Comparison of ENCODE assay signal across 7 cellular contexts in genomic region chr17:5583426-5584382, GRCh38. TPM values are rescaled to one million over a fixed set of nuclear protein-coding genes. Genes with fewer than 3 reads are reported as not detected.
DNase-seq lines count a peak whose midpoint lies in the region; ATAC-seq, FAIRE-seq and TF ChIP-seq lines count a peak whose summit lies in the region.

No MANE protein-coding gene starts in this region.

- H3K56ac ChIP-seq in H1 (replicated peaks; ENCODE audit: insufficient read length, low read depth, low read length) = no peak overlapping the region

- peaks cover 14% of the 10 kb centered on the region for H3K4me1 ChIP-seq in Karpas-422 (ENCODE audit: low read length)
- H3K4me1 ChIP-seq in H1 (replicated peaks in 1 of 4; ENCODE audit: control insufficient read depth in 3 of 4, insufficient read depth in 4 of 4, low read length in 3 of 4) = peaks cover 0 to 3% (median 0%) of the 10 kb centered on the region in 4 experiments; a peak in 1 of 7 replicates
- H3K4me1 ChIP-seq in prostate gland (replicated peaks) = no peaks in the 10 kb centered on the region

- H2BK5ac ChIP-seq in H1 (ENCODE audit: low read depth, low read length) = no peak overlapping the region

- CTCF ChIA-PET in H1 (lab: Charles Lee; ENCODE audit: partially characterized antibody) = interaction anchor here (0.6 to 1.6 kb wide), 6 partner anchors 9 to 853 kb away, joined by 3 to 9 read pairs (median 4); no protein-coding TSS in a partner anchor

- intact Hi-C loops in prostate gland (cut with DNase I) = no loop called here

- no peak overlapping the region for H4K5ac ChIP-seq in H1 (ENCODE audit: insufficient read length, low read depth, low read length)

- no peak overlapping the region for H4K91ac ChIP-seq in H1 (replicated peaks; ENCODE audit: insufficient read length, low read length)

- H3K23me2 ChIP-seq in H1 (ENCODE audit: low read depth, low read length) = no peaks in the 10 kb centered on the region

- H3K4me2 ChIP-seq in Karpas-422 (ENCODE audit: low read depth, low read length, poor library complexity, severe bottlenecking) (no peak overlapping the region), H1 (ENCODE audit: insufficient read depth in 1 of 2, low read depth in 2 of 2, low read length in 2 of 2) (no peak overlapping the region)

- DNase-seq in Karpas-422 (peak; percentile 9), H1 (ENCODE audit: low read depth in 1 of 2, low spot score in 2 of 2) (no peak), prostate gland (ENCODE audit: low spot score) (no peak), islet precursor cell (no peak), NCI-H774 (lab: John Stamatoyannopoulos, UW) (no peak), kidney tubule cell (ENCODE audit: low spot score) (no peak)

- TF ChIP-seq POLR2A in H1 (IDR thresholded peaks at IDR 0.05; ENCODE audit: control extremely low read depth in 1 of 2, low read depth in 2 of 2, low read length in 2 of 2) = no peak
- TF ChIP-seq POLR2A in prostate gland (IDR thresholded peaks at IDR 0.05) = no peak

- no peak overlapping the region for H3K4me3 ChIP-seq in Karpas-422 (ENCODE audit: low read length)
- no peak overlapping the region for H3K4me3 ChIP-seq in H1 (ENCODE audit: extremely low read depth in 1 of 4, insufficient read depth in 2 of 4, low read depth in 3 of 4, low read length in 4 of 4)
- peak overlapping the region; percentile 21 for H3K4me3 ChIP-seq in prostate gland

- H3K27me3 ChIP-seq in Karpas-422 (ENCODE audit: low read length) (no peaks in the 10 kb centered on the region), H1 (replicated peaks in 1 of 4; ENCODE audit: control insufficient read depth in 3 of 4, extremely low read depth in 1 of 4, insufficient read depth in 3 of 4, low read length in 3 of 4) (no peaks in the 10 kb centered on the region), prostate gland (replicated peaks; ENCODE audit: insufficient read depth) (no peaks in the 10 kb centered on the region)

- no peak for FAIRE-seq in H1 (lab: Jason Lieb, UNC)

- H3K9me2 ChIP-seq in Karpas-422 (replicated peaks; ENCODE audit: insufficient read depth, low read length) = no peaks in the 10 kb centered on the region

- H3K36me3 ChIP-seq in Karpas-422 (ENCODE audit: insufficient read depth, low read length) (no peaks in the 10 kb centered on the region), H1 (ENCODE audit: control insufficient read depth in 2 of 4, insufficient read depth in 4 of 4, low read length in 3 of 4) (no peaks in the 10 kb centered on the region), prostate gland (no peaks in the 10 kb centered on the region)

- no peak overlapping the region for H4K8ac ChIP-seq in H1 (ENCODE audit: extremely low read depth, insufficient read depth, low read length)

- WGBS in H1 (ENCODE audit: extremely low coverage in 1 of 2, insufficient coverage in 1 of 2, insufficient read length in 1 of 2, insufficient replicate concordance in 2 of 2, low coverage in 1 of 2, low lambda C conversion rate in 2 of 2, missing lambda C conversion rate in 1 of 2), 2 experiments = 93% methylated on average over 18 of the region's 21 CpGs; no CpG with 5 or more reads in 1 of the 2 experiments
- 75% methylated on average over 21 of the region's 21 CpGs for WGBS in prostate gland

- H4K20me1 ChIP-seq in Karpas-422 (ENCODE audit: insufficient read depth, low read depth, low read length) (0 out of 2 replicates have a peak, but pooled peaks cover 3% of the 10 kb centered on the region), H1 (replicated peaks in 1 of 2; ENCODE audit: control insufficient read depth in 1 of 2, insufficient read depth in 2 of 2, low read length in 2 of 2) (no peaks in the 10 kb centered on the region)

- no peak overlapping the region for H2BK120ac ChIP-seq in H1 (replicated peaks; ENCODE audit: low read depth, low read length)

- TF ChIP-seq EP300 in H1 (IDR thresholded peaks at IDR 0.05; ENCODE audit: borderline replicate concordance in 1 of 2, low read depth in 2 of 2, low read length in 2 of 2) = no peak

- no peaks in the 10 kb centered on the region for H3K79me2 ChIP-seq in Karpas-422 (ENCODE audit: low read length)
- no peaks in the 10 kb centered on the region for H3K79me2 ChIP-seq in H1 (ENCODE audit: control insufficient read depth in 1 of 2, insufficient read depth in 2 of 2, low read length in 2 of 2)

- no peak overlapping the region for H2BK20ac ChIP-seq in H1 (ENCODE audit: low read length)

- H3K79me1 ChIP-seq in H1 (ENCODE audit: low read depth, low read length) = no peaks in the 10 kb centered on the region

- no peak overlapping the region for H3K4ac ChIP-seq in H1 (replicated peaks; ENCODE audit: insufficient read length, low read depth, low read length)

- H2AK5ac ChIP-seq in H1 (ENCODE audit: low read depth, low read length) = no peak overlapping the region

- no peak overlapping the region for H3K27ac ChIP-seq in Karpas-422 (ENCODE audit: low read length)
- no peak overlapping the region for H3K27ac ChIP-seq in H1 (ENCODE audit: low read depth, low read length)
- peak overlapping the region; percentile 38 to 71 for H3K27ac ChIP-seq in prostate gland

- 0 out of 2 replicates have a peak overlapping the region, but pooled peaks have one; percentile 61 for H2BK15ac ChIP-seq in H1 (ENCODE audit: low read length)

- H2AFZ ChIP-seq in Karpas-422 (ENCODE audit: low read length) (no peak overlapping the region), H1 (ENCODE audit: low read length) (peak overlapping the region; percentile 35; the same call in 1 of the 2 replicates)

- POLR2A ChIA-PET in H1 (lab: Charles Lee; ENCODE audit: partially characterized antibody) = interaction anchor here (0.6 kb wide), 1 partner anchor 67 kb away, joined by 5 read pairs; no protein-coding TSS in a partner anchor

- no peak overlapping the region for H3K9ac ChIP-seq in Karpas-422 (ENCODE audit: low read length)
- H3K9ac ChIP-seq in H1 (replicated peaks in 1 of 4; ENCODE audit: extremely low read depth in 1 of 4, low read depth in 3 of 4, low read length in 3 of 4) = no peak overlapping the region

- no peak overlapping the region for H3K23ac ChIP-seq in H1 (ENCODE audit: insufficient read length)

- no peak overlapping the region for H2BK12ac ChIP-seq in H1 (ENCODE audit: low read depth, low read length)

- H3K9me3 ChIP-seq in Karpas-422 (ENCODE audit: low read length) (no peaks in the 10 kb centered on the region), H1 (ENCODE audit: insufficient read depth in 2 of 2, low read depth in 1 of 2, low read length in 1 of 2) (no peaks in the 10 kb centered on the region), prostate gland (no peaks in the 10 kb centered on the region)

- TF ChIP-seq RAD21 in H1 (IDR thresholded peaks at IDR 0.05 in 1 of 2, conservative IDR thresholded peaks at IDR 0.05 in 1 of 2; ENCODE audit: low read depth in 2 of 2, low read length in 2 of 2) = no peak

- H3K18ac ChIP-seq in H1 (ENCODE audit: extremely low read depth, low read length) = no peak overlapping the region

- no peak overlapping the region for H3K14ac ChIP-seq in H1 (ENCODE audit: insufficient read length)

- TF ChIP-seq CTCF in H1 (IDR thresholded peaks at IDR 0.05; ENCODE audit: control extremely low read depth in 1 of 3, insufficient read depth in 1 of 3, low read depth in 1 of 3, low read length in 3 of 3) (no peak), prostate gland (IDR thresholded peaks at IDR 0.05) (no peak)

- peak; percentile 20 for ATAC-seq in GM19455 (IDR thresholded peaks at IDR 0.05; ENCODE audit: unreplicated experiment)

TF ChIP-seq in H1, 55 proteins besides CTCF, POLR2A, EP300 and RAD21:
- TF ChIP-seq CBX5 (IDR thresholded peaks at IDR 0.05; ENCODE audit: low read depth, low read length) (no peak), SP2 (IDR thresholded peaks at IDR 0.05; ENCODE audit: low read length) (no peak), SIRT6 (IDR thresholded peaks at IDR 0.05; ENCODE audit: low read length) (no peak), TCF12 (IDR thresholded peaks at IDR 0.05; ENCODE audit: low read depth, low read length) (no peak), CREB1 (IDR thresholded peaks at IDR 0.05) (no peak), RXRA (IDR thresholded peaks at IDR 0.05; ENCODE audit: insufficient read depth, low read depth, low read length) (no peak), JUN (IDR thresholded peaks at IDR 0.05; ENCODE audit: low read depth, low read length) (no peak)

RNA-seq across cellular contexts. Expression of gene NLRP1, which starts 0.6 kb away (rescaled TPM):
- total RNA-seq in Karpas-422 (2014; rRNA removed; shearing (Covaris generic); ENCODE audit: low replicate concordance) = 1.2 and 1.5 TPM in 2 replicates
- total RNA-seq in H1 (2021; fragmentation: NEBNext Ultra II Directional; extraction: Animal tissue kit (Norgen Biotek cat#: 25700)) = 10.0 and 10.4 TPM in 2 replicates
- polyA plus RNA-seq in H1 (2011; rRNA removed) = 8.6 and 9.2 TPM in 2 replicates
- 11.0 TPM for polyA plus RNA-seq in H1 (2011; cell fraction: cytosol; rRNA removed)
- 6.3 TPM for polyA plus RNA-seq in H1 (2011; cell fraction: nucleus; rRNA removed)
- polyA plus RNA-seq in H1 (2012, experiment 1 of 2) = 4.7 to 7.5 TPM (median 6.6 TPM) in 4 replicates
- 7.4 TPM for polyA plus RNA-seq in H1 (2012, experiment 2 of 2)
- 5.8 TPM for polyA plus RNA-seq in H1 (2013, experiment 1 of 2)
- 5.1 TPM for polyA plus RNA-seq in H1 (2013, experiment 2 of 2)
- 0.59 and 1.5 TPM in 2 replicates for polyA minus RNA-seq in H1 (2011; rRNA and poly(A)+ RNA removed)
- polyA minus RNA-seq in H1 (2011; cell fraction: cytosol; rRNA and poly(A)+ RNA removed) = 4.1 TPM
- polyA minus RNA-seq in H1 (2011; cell fraction: nucleus; rRNA and poly(A)+ RNA removed) = 3.3 TPM
- 10 to 100 TPM; 10.7 to 29.9 TPM for total RNA-seq in prostate gland

Comparison
In these comparisons a context has a peak if more than half of its experiments do, and no peak if none do; other contexts are left out.
1. H3K27ac ChIP-seq: peak in prostate gland (2 of 2); none in Karpas-422 (single experiment) and H1 (single experiment).
2. H3K4me3 ChIP-seq: peak in prostate gland (2 of 2); none in Karpas-422 (single experiment) and H1 (0 of 4).